8 cellular contexts compared by ENCODE assay signal in the genomic region with DNA sequence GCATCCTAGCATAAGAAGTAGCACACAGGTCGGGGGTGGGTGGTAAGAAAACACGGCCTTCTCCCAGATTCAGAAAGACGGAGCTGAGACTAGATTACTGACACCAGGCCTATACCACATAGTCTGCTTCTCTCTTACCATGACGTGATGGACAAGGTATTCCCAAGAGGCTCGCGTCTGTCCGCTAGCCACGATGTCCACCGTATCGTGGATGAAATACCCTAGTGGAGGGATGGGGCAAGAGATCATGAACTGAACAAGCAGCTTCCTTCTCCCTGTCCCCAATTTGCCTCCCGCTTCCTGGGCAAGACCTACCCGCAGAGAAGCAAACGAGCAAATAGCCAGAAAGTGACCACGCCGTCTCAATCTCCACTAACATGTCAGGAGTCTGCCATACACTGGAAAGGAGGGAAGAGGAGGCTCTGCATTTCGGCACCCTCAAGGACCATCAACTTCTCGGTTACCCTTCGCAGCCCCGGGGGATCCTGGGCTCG. TPM values are rescaled to one million over a fixed set of nuclear protein-coding genes. Genes with fewer than 3 reads are reported as not detected.
A peak's percentile ranks its signal among the peaks of the same experiment; 100 is the strongest.
DNase-seq lines count a peak whose midpoint lies in the region; ATAC-seq, FAIRE-seq and TF ChIP-seq lines count a peak whose summit lies in the region.

No MANE protein-coding gene starts in this region.

- peak overlapping the region; percentile 85 for H3K4me3 Mint-ChIP-seq in chondrocyte (ENCODE audit: unreplicated experiment)

- H3K36me3 Mint-ChIP-seq in chondrocyte (ENCODE audit: low read depth) = peaks cover 24% of the 10 kb centered on the region

- no peaks in the 10 kb centered on the region for H3K27me3 Mint-ChIP-seq in chondrocyte (ENCODE audit: low read depth)

- TF ChIP-seq CTCF in BJ (IDR thresholded peaks at IDR 0.05; ENCODE audit: insufficient read depth, low read depth, low read length) = 0 out of 2 replicates have a peak, but pooled peaks have one; percentile 17
- TF ChIP-seq CTCF in chondrocyte (IDR thresholded peaks at IDR 0.05) = peak; percentile 26

- peak overlapping the region; percentile 71 for H3K4me3 ChIP-seq in BJ (ENCODE audit: low read depth, low read length)

- POLR2A ChIA-PET in BJ (lab: Charles Lee) = interaction anchor here (0.6 kb wide), 1 partner anchor 174 kb away, joined by 3 read pairs; no protein-coding TSS in a partner anchor

- CTCF ChIA-PET in BJ (lab: Yijun Ruan, JAX) = interaction anchor here (0.8 to 10.9 kb wide), 7 partner anchors 14 to 228 kb away, joined by 3 to 416 read pairs (median 5); a partner anchor contains a TSS

- peaks cover 18% of the 10 kb centered on the region for H3K36me3 ChIP-seq in BJ (ENCODE audit: control insufficient read depth, insufficient read depth, low read length)

- H3K9me3 Mint-ChIP-seq in chondrocyte (ENCODE audit: low read depth) = no peaks in the 10 kb centered on the region

- peak; percentile 78 for FAIRE-seq in GM19239 (lab: Jason Lieb, UNC)

- H3K4me1 Mint-ChIP-seq in chondrocyte (ENCODE audit: low read depth) = peaks cover 73% of the 10 kb centered on the region

- peak overlapping the region; percentile 95 for H3K27ac Mint-ChIP-seq in chondrocyte (ENCODE audit: unreplicated experiment)

- H3K27me3 ChIP-seq in BJ (ENCODE audit: control insufficient read depth, insufficient read depth, low read length) = no peaks in the 10 kb centered on the region

- no peak for ATAC-seq in HG03460 (IDR thresholded peaks at IDR 0.05; ENCODE audit: unreplicated experiment)

- DNase-seq in BJ (ENCODE audit: low read depth) (no peak), GM19239 (ENCODE audit: insufficient read length, low spot score) (no peak), RKO (ENCODE audit: low spot score) (peak; percentile 91), chondrocyte (ENCODE audit: low spot score) (no peak), myocyte (ENCODE audit: low read depth) (peak; percentile 53), amniotic stem cell (lab: John Stamatoyannopoulos, UW) (no peak), mesenteric fat pad (ENCODE audit: low spot score) (no peak)

RNA-seq across cellular contexts. Expression of a gene that starts 0.8 kb away (rescaled TPM):
- 9.4 and 9.8 TPM in 2 replicates for polyA plus RNA-seq in BJ (2011; rRNA removed)
- 4.2 and 5.6 TPM in 2 replicates for polyA minus RNA-seq in BJ (2011; rRNA and poly(A)+ RNA removed)
- total RNA-seq in chondrocyte (12.4 to 12.9 TPM (median 12.6 TPM) in 3 replicates), myocyte (11.1 and 22.3 TPM in 2 replicates), mesenteric fat pad (3.4 TPM)
- polyA plus RNA-seq in myocyte (2012) = 18.4 TPM

RNA-seq across cellular contexts. Expression of a gene that starts 3.4 kb away (rescaled TPM):
- 3.8 and 5.3 TPM in 2 replicates for polyA plus RNA-seq in BJ (2011; rRNA removed)
- polyA minus RNA-seq in BJ (2011; rRNA and poly(A)+ RNA removed) = 3.4 and 6.9 TPM in 2 replicates
- total RNA-seq in chondrocyte = 5.3 to 6.1 TPM (median 5.5 TPM) in 3 replicates
- 5.5 and 6.0 TPM in 2 replicates for total RNA-seq in myocyte
- 5.6 TPM for polyA plus RNA-seq in myocyte (2012)
- 2.3 TPM for total RNA-seq in mesenteric fat pad

RNA-seq across cellular contexts. Expression of a gene that starts 5.4 kb away (rescaled TPM):
- polyA plus RNA-seq in BJ (2011; rRNA removed) = 486 and 1,227 TPM in 2 replicates
- 443 and 501 TPM in 2 replicates for polyA minus RNA-seq in BJ (2011; rRNA and poly(A)+ RNA removed)
- total RNA-seq in chondrocyte (853 to 1,026 TPM (median 884 TPM) in 3 replicates), myocyte (261 and 384 TPM in 2 replicates), mesenteric fat pad (1,078 TPM)
- polyA plus RNA-seq in myocyte (2012) = 793 TPM

RNA-seq across cellular contexts. Expression of a gene that starts 7.5 kb away (rescaled TPM):
- 307 and 473 TPM in 2 replicates for polyA plus RNA-seq in BJ (2011; rRNA removed)
- polyA minus RNA-seq in BJ (2011; rRNA and poly(A)+ RNA removed) = 192 and 265 TPM in 2 replicates
- total RNA-seq in chondrocyte = 128 to 132 TPM (median 131 TPM) in 3 replicates
- 162 and 198 TPM in 2 replicates for total RNA-seq in myocyte
- polyA plus RNA-seq in myocyte (2012) = 125 TPM
- 43.3 TPM for total RNA-seq in mesenteric fat pad

RNA-seq across cellular contexts. Expression of a gene that starts 13.5 kb away (rescaled TPM):
- 0.71 and 0.99 TPM in 2 replicates for polyA plus RNA-seq in BJ (2011; rRNA removed)
- polyA minus RNA-seq in BJ (2011; rRNA and poly(A)+ RNA removed) = 0.57 and 2.7 TPM in 2 replicates
- total RNA-seq in chondrocyte (1.4 to 2.3 TPM (median 2.0 TPM) in 3 replicates), myocyte (1.0 and 1.6 TPM in 2 replicates), mesenteric fat pad (1.3 TPM)
- 1.6 TPM for polyA plus RNA-seq in myocyte (2012)

Comparison
In these comparisons a context has a peak if more than half of its experiments do, and no peak if none do; other contexts are left out.
1. DNase-seq: peak in RKO (single experiment) and myocyte (single experiment); none in BJ (single experiment), GM19239 (single experiment), chondrocyte (single experiment), amniotic stem cell (single experiment) and mesenteric fat pad (single experiment).